ENCODE assay signal across 14 cellular contexts in the genomic region with DNA sequence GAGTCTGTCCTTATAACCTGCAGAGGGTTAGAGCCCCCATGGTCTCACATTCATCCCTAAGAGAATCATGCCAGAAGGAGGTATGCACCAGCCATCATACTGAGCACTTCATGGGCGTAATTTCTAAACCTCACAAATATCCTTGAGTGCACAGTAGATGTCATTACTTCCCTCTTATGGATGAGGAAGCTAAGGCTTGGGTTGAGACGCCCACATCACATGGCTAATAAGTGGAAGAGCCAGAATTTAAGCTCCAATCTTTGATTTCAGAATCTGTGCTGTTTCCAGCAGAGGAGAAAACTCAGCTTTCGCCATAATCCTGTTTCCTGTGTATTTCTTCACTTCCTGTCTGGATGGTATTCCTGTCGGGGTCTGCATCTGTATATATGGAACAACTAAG. TPM values are rescaled to one million over a fixed set of nuclear protein-coding genes. Genes with fewer than 3 reads are reported as not detected.
A peak's percentile ranks its signal among the peaks of the same experiment; 100 is the strongest.
DNase-seq lines count a peak whose midpoint lies in the region; ATAC-seq and TF ChIP-seq lines count a peak whose summit lies in the region.
"Had no signal": no experiment of that assay in that cellular context is flagged by ENCODE, and none has a peak within 500 bp of the region (broad histone marks: within the 10 kb centered on the region; RNA-seq: fewer than 3 reads in every experiment).

No MANE protein-coding gene starts in this region.

- H3K4me3 Mint-ChIP-seq in natural killer cell treated with Interleukin-12 subunit alpha and Interleukin-12 subunit beta and Interleukin-15 and Interleukin-18, amount 100 ng/mL, for 72 hours: no peak overlapping the region
- H3K4me3 Mint-ChIP-seq in natural killer cell: no peak overlapping the region
- H3K4me3 Mint-ChIP-seq in activated naive CD8-positive, alpha-beta T cell: no peak overlapping the region

- no peaks in the 10 kb centered on the region for H3K9me3 Mint-ChIP-seq in natural killer cell treated with Interleukin-12 subunit alpha and Interleukin-12 subunit beta and Interleukin-15 and Interleukin-18, amount 100 ng/mL, for 72 hours
- H3K9me3 Mint-ChIP-seq in natural killer cell: no peaks in the 10 kb centered on the region
- no peaks in the 10 kb centered on the region for H3K9me3 Mint-ChIP-seq in activated naive CD8-positive, alpha-beta T cell (ENCODE audit: low read depth)

- H3K9ac ChIP-seq in mucosa of rectum (ENCODE audit: low read depth in 1 of 2, low read length in 2 of 2): no peak overlapping the region

- H3K4me3 ChIP-seq in mucosa of rectum (ENCODE audit: low read length in 2 of 2): no peak overlapping the region
- no peak overlapping the region for H3K4me3 ChIP-seq in upper lobe of right lung
- H3K4me3 ChIP-seq: uterus had no signal

- H3K9me3 ChIP-seq in mucosa of rectum (ENCODE audit: control insufficient read depth in 2 of 2, low read length in 2 of 2) (no peaks in the 10 kb centered on the region), upper lobe of right lung (no peaks in the 10 kb centered on the region)
- H3K9me3 ChIP-seq: uterus had no signal

- H3K27ac ChIP-seq in mucosa of rectum (ENCODE audit: low read depth in 2 of 2, low read length in 2 of 2): peak overlapping the region; percentile 67 to 76
- peak overlapping the region; percentile 19 for H3K27ac ChIP-seq in upper lobe of right lung
- H3K27ac ChIP-seq: C4-2B had no signal

- H3K4me1 Mint-ChIP-seq in natural killer cell treated with Interleukin-12 subunit alpha and Interleukin-12 subunit beta and Interleukin-15 and Interleukin-18, amount 100 ng/mL, for 72 hours (ENCODE audit: low read depth in 2 of 2): peaks cover 20 to 42% of the 10 kb centered on the region in 2 donors
- peaks cover 7% of the 10 kb centered on the region in 2 donors for H3K4me1 Mint-ChIP-seq in natural killer cell
- peaks cover 77% of the 10 kb centered on the region for H3K4me1 Mint-ChIP-seq in activated naive CD8-positive, alpha-beta T cell (ENCODE audit: low read depth)

- peaks cover 30% of the 10 kb centered on the region for H3K36me3 Mint-ChIP-seq in natural killer cell treated with Interleukin-12 subunit alpha and Interleukin-12 subunit beta and Interleukin-15 and Interleukin-18, amount 100 ng/mL, for 72 hours
- peaks cover 25% of the 10 kb centered on the region for H3K36me3 Mint-ChIP-seq in natural killer cell
- H3K36me3 Mint-ChIP-seq in activated naive CD8-positive, alpha-beta T cell: peaks cover 8% of the 10 kb centered on the region

- no peak for ATAC-seq in natural killer cell treated with Interleukin-12 subunit alpha and Interleukin-12 subunit beta and Interleukin-15 and Interleukin-18, amount 100 ng/mL, for 72 hours
- ATAC-seq in natural killer cell (no peak), upper lobe of right lung (peak; percentile 45), esophagus mucosa (no peak), HG03520 (IDR thresholded peaks at IDR 0.05; ENCODE audit: unreplicated experiment) (no peak)
- ATAC-seq: left colon had no signal

- H3K27me3 ChIP-seq in mucosa of rectum (ENCODE audit: control insufficient read depth in 2 of 2, insufficient read depth in 2 of 2, low read length in 2 of 2): no peaks in the 10 kb centered on the region
- H3K27me3 ChIP-seq in upper lobe of right lung: no peaks in the 10 kb centered on the region
- H3K27me3 ChIP-seq: uterus had no signal

- H3K27me3 Mint-ChIP-seq in natural killer cell treated with Interleukin-12 subunit alpha and Interleukin-12 subunit beta and Interleukin-15 and Interleukin-18, amount 100 ng/mL, for 72 hours: no peaks in the 10 kb centered on the region
- no peaks in the 10 kb centered on the region for H3K27me3 Mint-ChIP-seq in natural killer cell (ENCODE audit: low read depth in 2 of 2)
- H3K27me3 Mint-ChIP-seq in activated naive CD8-positive, alpha-beta T cell: no peaks in the 10 kb centered on the region

- DNase-seq in natural killer cell treated with Interleukin-12 subunit alpha and Interleukin-12 subunit beta and Interleukin-15 and Interleukin-18, amount 100 ng/mL, for 72 hours (ENCODE audit: low spot score): no peak
- DNase-seq in natural killer cell (no peak), upper lobe of right lung (no peak), GM19240 (ENCODE audit: insufficient read length, low spot score) (no peak)
- DNase-seq: activated naive CD4-positive, alpha-beta T cell treated with Interleukin-2 at 50 U/mL for 16 hours; left colon; NCI-H226; uterus had no signal

- peaks cover 16 to 35% of the 10 kb centered on the region in 2 donors for H3K4me1 ChIP-seq in mucosa of rectum (ENCODE audit: control insufficient read depth in 2 of 2, insufficient read depth in 2 of 2, low read length in 2 of 2)
- peaks cover 36% of the 10 kb centered on the region for H3K4me1 ChIP-seq in upper lobe of right lung

- no peak for TF ChIP-seq CTCF in natural killer cell (IDR thresholded peaks at IDR 0.05)
- no peak for TF ChIP-seq CTCF in upper lobe of right lung (IDR thresholded peaks at IDR 0.05)

- intact Hi-C loops in natural killer cell (cut with micrococcal nuclease): loop anchor here (10.0 kb wide), 1 partner anchor 267 kb away; no protein-coding TSS in a partner anchor
- intact Hi-C loops in upper lobe of right lung (cut with DNase I): loop anchor here (10.0 kb wide), 1 partner anchor 237 kb away; no protein-coding TSS in a partner anchor

- peaks cover 45 to 51% of the 10 kb centered on the region in 2 donors for H3K36me3 ChIP-seq in mucosa of rectum (ENCODE audit: control insufficient read depth in 2 of 2, insufficient read depth in 2 of 2, low read length in 2 of 2)
- peaks cover 64% of the 10 kb centered on the region for H3K36me3 ChIP-seq in upper lobe of right lung
- H3K36me3 ChIP-seq: uterus had no signal

- H3K27ac Mint-ChIP-seq in natural killer cell treated with Interleukin-12 subunit alpha and Interleukin-12 subunit beta and Interleukin-15 and Interleukin-18, amount 100 ng/mL, for 72 hours: peak overlapping the region; percentile 87 to 92
- no peak overlapping the region for H3K27ac Mint-ChIP-seq in natural killer cell
- H3K27ac Mint-ChIP-seq in activated naive CD8-positive, alpha-beta T cell: peak overlapping the region; percentile 83

RNA-seq across cellular contexts. Expression of gene ISCU, which starts 5.0 kb away (rescaled TPM):
- total RNA-seq in natural killer cell treated with Interleukin-12 subunit alpha and Interleukin-12 subunit beta and Interleukin-15 and Interleukin-18, amount 100 ng/mL, for 72 hours: 10 to 100 TPM; 66.1 to 85.3 TPM
- 100 to 1,000 TPM in 1 of 3 donors, 10 to 100 TPM in 2; 86.9 to 103 (median 97.4) TPM for total RNA-seq in natural killer cell
- 138 TPM for total RNA-seq in upper lobe of right lung
- 51.2 TPM for total RNA-seq in esophagus mucosa

RNA-seq across cellular contexts. Expression of gene SART3, which starts 6.4 kb away (rescaled TPM):
- total RNA-seq in natural killer cell treated with Interleukin-12 subunit alpha and Interleukin-12 subunit beta and Interleukin-15 and Interleukin-18, amount 100 ng/mL, for 72 hours: 100 to 1,000 TPM; 105 to 127 TPM
- 100 to 1,000 TPM in 1 of 3 donors, 10 to 100 TPM in 2; 76.5 to 107 (median 78.3) TPM for total RNA-seq in natural killer cell
- total RNA-seq in upper lobe of right lung: 44.8 TPM
- total RNA-seq in esophagus mucosa: 25.7 TPM

RNA-seq across cellular contexts. Expression of gene TMEM119, which starts 30.5 kb away (rescaled TPM):
- not detected for total RNA-seq in natural killer cell treated with Interleukin-12 subunit alpha and Interleukin-12 subunit beta and Interleukin-15 and Interleukin-18, amount 100 ng/mL, for 72 hours
- total RNA-seq in natural killer cell (1 to 10 TPM in 1 of 3 donors, under 1 TPM in 2; 0.70 to 3.4 (median 0.71) TPM), upper lobe of right lung (43.8 TPM), esophagus mucosa (2.0 TPM)
- total RNA-seq: pulmonary artery endothelial cell had no signal

RNA-seq across cellular contexts. Expression of gene FICD, which starts 52.3 kb away (rescaled TPM):
- 10 to 100 TPM; 14.9 to 16.5 TPM for total RNA-seq in natural killer cell treated with Interleukin-12 subunit alpha and Interleukin-12 subunit beta and Interleukin-15 and Interleukin-18, amount 100 ng/mL, for 72 hours
- total RNA-seq in natural killer cell: 1 to 10 TPM; 3.9 to 7.5 (median 6.6) TPM
- total RNA-seq in upper lobe of right lung: 10.3 TPM
- 1.1 TPM for total RNA-seq in esophagus mucosa

Comparison
In these comparisons a context has a peak if more than half of its experiments do, and no peak if none do; other contexts are left out.
1. H3K27ac Mint-ChIP-seq: peak in natural killer cell treated with Interleukin-12 subunit alpha and Interleukin-12 subunit beta and Interleukin-15 and Interleukin-18, amount 100 ng/mL, for 72 hours (2 of 2) and activated naive CD8-positive, alpha-beta T cell (single experiment); none in natural killer cell (0 of 2).
2. RNA of gene TMEM119, which starts 30.5 kb away (total RNA-seq): 43.8 TPM in upper lobe of right lung (single experiment); 2.0 TPM in esophagus mucosa (single experiment), 0.70 to 3.4 TPM in natural killer cell and not detected in natural killer cell treated with Interleukin-12 subunit alpha and Interleukin-12 subunit beta and Interleukin-15 and Interleukin-18, amount 100 ng/mL, for 72 hours; every median in the first group is over 10 times any median in the second.